ENCODE assay signal across 7 cellular contexts in genomic region chr1:167224734-167225235, GRCh38. TPM values are rescaled to one million over a fixed set of nuclear protein-coding genes. Genes with fewer than 3 reads are reported as not detected.
DNase-seq lines count a peak whose midpoint lies in the region; ATAC-seq and TF ChIP-seq lines count a peak whose summit lies in the region.
"Not testable (repeated sequence)": the region's sequence is repeated elsewhere in the genome, so short reads cannot be mapped to it uniquely, and the experiment has no call there.

No MANE protein-coding gene starts in this region.

- H3K4me2 ChIP-seq in KMS-11, result 0 out of 2 replicates have a peak overlapping the region, but pooled peaks have one; percentile 62

- H3K79me2 ChIP-seq in KMS-11 (ENCODE audit: insufficient read depth, low read depth), result peaks cover 79% of the 10 kb centered on the region

- POLR2A ChIA-PET in HEK293 (lab: Yijun Ruan, JAX), result not testable (repeated sequence)
- POLR2A ChIA-PET in activated B cell treated with CpG ODN at 0.5 μM for 24 hours (lab: Charles Lee), result interaction anchor here (0.7 kb wide), 1 partner anchor 97 kb away, joined by 7 read pairs; no protein-coding TSS in a partner anchor

- not testable (repeated sequence) for H3K9me3 Mint-ChIP-seq in Calu3 (ENCODE audit: low read depth, unreplicated experiment); activated B cell treated with CpG ODN at 0.5 μM for 24 hours; central memory CD8-positive, alpha-beta T cell; nephron progenitor cell

- H3K36me3 ChIP-seq in HEK293 (ENCODE audit: control insufficient read depth in 2 of 2, insufficient read depth in 1 of 2, low read length in 2 of 2); KMS-11 (ENCODE audit: insufficient read depth): not testable (repeated sequence)

- not testable (repeated sequence) for H3K27me3 Mint-ChIP-seq in Calu3 (ENCODE audit: unreplicated experiment); T-helper 17 cell; activated B cell treated with CpG ODN at 0.5 μM for 24 hours; central memory CD8-positive, alpha-beta T cell; nephron progenitor cell (ENCODE audit: low read depth, poor library complexity)

- H3K27ac ChIP-seq in HEK293 (ENCODE audit: extremely low read depth, low read depth, low read length); KMS-11: not testable (repeated sequence)

- not testable (repeated sequence) for H2AFZ ChIP-seq in KMS-11 (ENCODE audit: low read depth)

- H3K9ac ChIP-seq in KMS-11, result not testable (repeated sequence)

- not testable (repeated sequence) for BruUV-seq in Calu3 (replicated peaks; lab: Mats Ljungman, UMichigan)

- H3K4me3 Mint-ChIP-seq in Calu3 (ENCODE audit: low read depth, unreplicated experiment); T-helper 17 cell; activated B cell treated with CpG ODN at 0.5 μM for 24 hours; central memory CD8-positive, alpha-beta T cell: not testable (repeated sequence)
- peak overlapping the region; percentile 54 for H3K4me3 Mint-ChIP-seq in nephron progenitor cell

- CTCF ChIA-PET in Calu3 (lab: Charles Lee), result interaction anchor here (0.7 kb wide), 1 partner anchor 196 kb away, joined by 4 read pairs; no protein-coding TSS in a partner anchor
- CTCF ChIA-PET in HEK293 (lab: Yijun Ruan, JAX); activated B cell treated with CpG ODN at 0.5 μM for 24 hours (lab: Charles Lee): not testable (repeated sequence)

- not testable (repeated sequence) for TF ChIP-seq CTCF in Calu3 (IDR thresholded peaks at IDR 0.05; ENCODE audit: unreplicated experiment); HEK293 (tag by site-specific recombination; IDR thresholded peaks at IDR 0.05); KMS-11 (conservative IDR thresholded peaks at IDR 0.05; ENCODE audit: low read depth, low read length); activated B cell treated with CpG ODN at 0.5 μM for 24 hours (IDR thresholded peaks at IDR 0.05); nephron progenitor cell (IDR thresholded peaks at IDR 0.05)

- not testable (repeated sequence) for H4K20me1 ChIP-seq in KMS-11 (ENCODE audit: insufficient read depth)

- not testable (repeated sequence) for H3K4me3 ChIP-seq in HEK293 (ENCODE audit: low read depth, low read length); KMS-11 (IDR thresholded peaks at IDR 0.05; ENCODE audit: insufficient read depth, low read depth, low read length)

- H3K36me3 Mint-ChIP-seq in Calu3 (ENCODE audit: insufficient read depth, unreplicated experiment), result peaks cover 48% of the 10 kb centered on the region
- not testable (repeated sequence) for H3K36me3 Mint-ChIP-seq in T-helper 17 cell (ENCODE audit: low read depth); activated B cell treated with CpG ODN at 0.5 μM for 24 hours (ENCODE audit: low read depth); nephron progenitor cell (ENCODE audit: low read depth)
- peaks cover 14% of the 10 kb centered on the region for H3K36me3 Mint-ChIP-seq in central memory CD8-positive, alpha-beta T cell (ENCODE audit: insufficient read depth)

- peaks cover 40% of the 10 kb centered on the region for H3K4me1 Mint-ChIP-seq in Calu3 (ENCODE audit: low read depth, unreplicated experiment)
- peaks cover 36% of the 10 kb centered on the region for H3K4me1 Mint-ChIP-seq in T-helper 17 cell
- peaks cover 60% of the 10 kb centered on the region for H3K4me1 Mint-ChIP-seq in activated B cell treated with CpG ODN at 0.5 μM for 24 hours
- H3K4me1 Mint-ChIP-seq in central memory CD8-positive, alpha-beta T cell, result peaks cover 58% of the 10 kb centered on the region
- peaks cover 52% of the 10 kb centered on the region for H3K4me1 Mint-ChIP-seq in nephron progenitor cell

- H3K27ac Mint-ChIP-seq in Calu3 (ENCODE audit: unreplicated experiment), result peak overlapping the region; percentile 41
- H3K27ac Mint-ChIP-seq in T-helper 17 cell, result peak overlapping the region; percentile 82
- H3K27ac Mint-ChIP-seq in activated B cell treated with CpG ODN at 0.5 μM for 24 hours, result peak overlapping the region; percentile 41
- peak overlapping the region; percentile 63 for H3K27ac Mint-ChIP-seq in central memory CD8-positive, alpha-beta T cell (ENCODE audit: low read depth)
- H3K27ac Mint-ChIP-seq in nephron progenitor cell, result not testable (repeated sequence)

- not testable (repeated sequence) for ATAC-seq in T-helper 17 cell; activated B cell treated with CpG ODN at 0.5 μM for 24 hours (ENCODE audit: low read depth); central memory CD8-positive, alpha-beta T cell (replicated peaks; ENCODE audit: extremely low read depth, poor library complexity, severe bottlenecking)

- DNase-seq in Calu3; T-helper 17 cell; activated B cell treated with CpG ODN at 0.5 μM for 24 hours; central memory CD8-positive, alpha-beta T cell (ENCODE audit: low spot score in 2 of 2); nephron progenitor cell: not testable (repeated sequence)

- intact Hi-C loops in Calu3 (cut with micrococcal nuclease; ENCODE audit: unreplicated experiment), result loop anchor here (5.0 to 10.0 kb wide), 3 partner anchors 142 to 310 kb away; no protein-coding TSS in a partner anchor
- intact Hi-C loops in activated B cell treated with CpG ODN at 0.5 μM for 24 hours (cut with micrococcal nuclease), result loop anchor here (5.0 to 10.0 kb wide), 4 partner anchors 297 to 1590 kb away; partner anchors contain the start of genes FAM78B, MGST3 and RCSD1

- H3K9me3 ChIP-seq in HEK293 (ENCODE audit: control insufficient read depth, insufficient read depth, low read depth, low read length); T-helper 17 cell (ENCODE audit: control insufficient read depth, low read length, poor library complexity, severe bottlenecking): not testable (repeated sequence)

- H3K27me3 ChIP-seq in KMS-11 (ENCODE audit: insufficient read depth, low read depth), result not testable (repeated sequence)

- H3K4me1 ChIP-seq in HEK293 (ENCODE audit: control insufficient read depth, insufficient read depth, low read length) (peaks cover 35% of the 10 kb centered on the region), KMS-11 (ENCODE audit: low read depth, poor library complexity, severe bottlenecking) (peaks cover 39% of the 10 kb centered on the region)

TF ChIP-seq in HEK293, 187 proteins besides CTCF, POLR2A, EP300 and RAD21:
- TF ChIP-seq BCL6B (tag by site-specific recombination; IDR thresholded peaks at IDR 0.05), result peak; percentile 2; the same call in 1 of the 2 replicates
- TF ChIP-seq ZNF362 (tag by site-specific recombination; IDR thresholded peaks at IDR 0.05), result 0 out of 2 replicates have a peak, but pooled peaks have one; percentile 30
- TF ChIP-seq KLF1 (tag by site-specific recombination; IDR thresholded peaks at IDR 0.05), result peak; percentile 50
- peak; percentile 45; the same call in 1 of the 2 replicates for TF ChIP-seq ZBTB17 (tag by site-specific recombination; IDR thresholded peaks at IDR 0.05)
- peak; percentile 16; the same call in 1 of the 2 replicates for TF ChIP-seq PRDM1 (tag by site-specific recombination; IDR thresholded peaks at IDR 0.05)

RNA-seq across cellular contexts. Expression of gene POU2F1, which starts 4.1 kb away (rescaled TPM):
- total RNA-seq in Calu3 (2022) (25.3 and 25.4 TPM in 2 replicates), T-helper 17 cell (10 to 100 TPM; 28.7 to 31.2 TPM), activated B cell treated with CpG ODN at 0.5 μM for 24 hours (30.5 and 35.5 TPM in 2 replicates)
